ENCODE assay signal across 19 cellular contexts in genomic region chr12:3697311-3697870, GRCh38. TPM values are rescaled to one million over a fixed set of nuclear protein-coding genes. Genes with fewer than 3 reads are reported as not detected.
DNase-seq lines count a peak whose midpoint lies in the region; ATAC-seq and TF ChIP-seq lines count a peak whose summit lies in the region.
"Had no signal": no experiment of that assay in that cellular context is flagged by ENCODE, and none has a peak within 500 bp of the region (broad histone marks: within the 10 kb centered on the region; RNA-seq: fewer than 3 reads in every experiment).

No MANE protein-coding gene starts in this region.

- no peak overlapping the region for H2AFZ ChIP-seq in Karpas-422 (ENCODE audit: low read length)

- H3K9ac ChIP-seq in Karpas-422 (ENCODE audit: low read length), result no peak overlapping the region

- H3K27me3 ChIP-seq in SJSA1 (replicated peaks) (no peaks in the 10 kb centered on the region), gastrocnemius medialis (no peaks in the 10 kb centered on the region), Karpas-422 (ENCODE audit: low read length) (no peaks in the 10 kb centered on the region)
- H3K27me3 ChIP-seq: MG63, pancreas, upper lobe of right lung had no signal

- H3K4me1 ChIP-seq in SJSA1 (replicated peaks), result peaks cover 5% of the 10 kb centered on the region; the same call in 1 of the 2 replicates
- peaks cover 21 to 27% of the 10 kb centered on the region in 2 donors for H3K4me1 ChIP-seq in gastrocnemius medialis
- H3K4me1 ChIP-seq in Karpas-422 (ENCODE audit: low read length), result no peaks in the 10 kb centered on the region
- H3K4me1 ChIP-seq: upper lobe of right lung had no signal

- no peak for TF ChIP-seq POLR2A in gastrocnemius medialis (IDR thresholded peaks at IDR 0.05)

- no peaks in the 10 kb centered on the region for H3K9me2 ChIP-seq in Karpas-422 (replicated peaks; ENCODE audit: insufficient read depth, low read length)

- H3K4me3 ChIP-seq in SJSA1 (no peak overlapping the region), fibroblast of mammary gland (ENCODE audit: control insufficient read depth, low read depth, low read length) (no peak overlapping the region), gastrocnemius medialis (no peak overlapping the region), Karpas-422 (ENCODE audit: low read length) (no peak overlapping the region)
- H3K4me3 ChIP-seq: HAP-1, MG63, pancreas, upper lobe of right lung had no signal

- intact Hi-C loops in gastrocnemius medialis (cut with DNase I; ENCODE audit: low total_unique reads), result loop anchor here (5.0 kb wide), 1 partner anchor 165 kb away; no protein-coding TSS in a partner anchor

- H4K20me1 ChIP-seq in Karpas-422 (ENCODE audit: insufficient read depth, low read depth, low read length), result no peaks in the 10 kb centered on the region

- TF ChIP-seq CTCF in fibroblast of mammary gland (conservative IDR thresholded peaks at IDR 0.05; ENCODE audit: control insufficient read depth, insufficient read depth, low read depth, low read length), result no peak
- TF ChIP-seq CTCF in gastrocnemius medialis (IDR thresholded peaks at IDR 0.05 in 4 of 5, conservative IDR thresholded peaks at IDR 0.05 in 1 of 5), result no peak

- H3K9me3 ChIP-seq in SJSA1 (replicated peaks) (no peaks in the 10 kb centered on the region), gastrocnemius medialis (no peaks in the 10 kb centered on the region), Karpas-422 (ENCODE audit: low read length) (no peaks in the 10 kb centered on the region)
- H3K9me3 ChIP-seq: HAP-1, MG63, pancreas, upper lobe of right lung had no signal

- peak; percentile 76 to 79 for ATAC-seq in gastrocnemius medialis
- ATAC-seq: natural killer cell, upper lobe of right lung had no signal

- in situ Hi-C loops in gastrocnemius medialis (cut with MboI; ENCODE audit: low sequenced_read_pairs in 4 of 4), result no loop called here

- H3K79me2 ChIP-seq in Karpas-422 (ENCODE audit: low read length), result peaks cover 28% of the 10 kb centered on the region

- H3K4me2 ChIP-seq in Karpas-422 (ENCODE audit: low read depth, low read length, poor library complexity, severe bottlenecking), result no peak overlapping the region

- 0 out of 2 replicates have a peak overlapping the region, but pooled peaks have one; percentile 30 for H3K27ac ChIP-seq in SJSA1
- peak overlapping the region; percentile 78 to 92 (median 88) for H3K27ac ChIP-seq in gastrocnemius medialis
- H3K27ac ChIP-seq in Karpas-422 (ENCODE audit: low read length), result no peak overlapping the region
- H3K27ac ChIP-seq: pancreas, upper lobe of right lung, VCaP had no signal

- H3K36me3 ChIP-seq in SJSA1 (no peaks in the 10 kb centered on the region), gastrocnemius medialis (no peaks in the 10 kb centered on the region), Karpas-422 (ENCODE audit: insufficient read depth, low read length) (peaks cover 15% of the 10 kb centered on the region; the same call in 1 of the 2 replicates)
- H3K36me3 ChIP-seq: pancreas, upper lobe of right lung had no signal

- peak; percentile 25 for DNase-seq in H4 (ENCODE audit: low spot score)
- DNase-seq in SJSA1 (ENCODE audit: low read depth in 1 of 2, low spot score in 2 of 2), result no peak
- peak; percentile 35 for DNase-seq in fibroblast of mammary gland (ENCODE audit: low read depth)
- peak; percentile 68 to 69 for DNase-seq in gastrocnemius medialis
- no peak for DNase-seq in NCI-H1048 (lab: John Stamatoyannopoulos, UW)
- no peak for DNase-seq in cerebellum (ENCODE audit: low spot score)
- no peak for DNase-seq in Karpas-422
- no peak for DNase-seq in NCI-H524 treated with DMSO at 0.1 percent for 48 hours (lab: John Stamatoyannopoulos, UW)
- DNase-seq: activated CD8-positive, alpha-beta memory T cell treated with anti-CD3 and anti-CD28 coated beads, Interleukin-2, amount 50 U/mL, for 48 hours; activated effector memory CD4-positive, alpha-beta T cell treated with anti-CD3 and anti-CD28 coated beads, Interleukin-2, amount 50 U/mL, for 16 hours; DND-41; natural killer cell; NCI-H187; pancreas; T-helper 2 cell; upper lobe of right lung had no signal

RNA-seq across cellular contexts. Expression of gene CRACR2A, which starts 55.5 kb away (rescaled TPM):
- 0.10 and 0.16 TPM in 2 replicates for total RNA-seq in H4 (2014; rRNA removed; shearing (Covaris generic))
- total RNA-seq in SJSA1 (2014; rRNA removed; shearing (Covaris generic)), result 0.19 and 1.1 TPM in 2 replicates
- total RNA-seq in gastrocnemius medialis (1 to 10 TPM in 2 of 4 donors, under 1 TPM in 2; 0.47 to 1.7 (median 1.1) TPM), cerebellum (5.4 TPM)
- total RNA-seq in Karpas-422 (2014; rRNA removed; shearing (Covaris generic); ENCODE audit: low replicate concordance), result 22.3 and 29.3 TPM in 2 replicates

Comparison
In these comparisons a context has a peak if more than half of its experiments do, and no peak if none do; other contexts are left out.
1. DNase-seq: peak in H4 (single experiment), fibroblast of mammary gland (single experiment) and gastrocnemius medialis (2 of 2); none in SJSA1 (0 of 2), NCI-H1048 (single experiment), cerebellum (single experiment), Karpas-422 (single experiment) and NCI-H524 treated with DMSO at 0.1 percent for 48 hours (single experiment).